Comparison of ENCODE assay signal across 21 cellular contexts in genomic region chr6:12064538-12064937, GRCh38. TPM values are rescaled to one million over a fixed set of nuclear protein-coding genes. Genes with fewer than 3 reads are reported as not detected.
DNase-seq lines count a peak whose midpoint lies in the region; ATAC-seq and TF ChIP-seq lines count a peak whose summit lies in the region.
"Had no signal": no experiment of that assay in that cellular context is flagged by ENCODE, and none has a peak within 500 bp of the region (broad histone marks: within the 10 kb centered on the region; RNA-seq: fewer than 3 reads in every experiment).

No MANE protein-coding gene starts in this region.

- H3K9me3 ChIP-seq in DOHH2 (ENCODE audit: control insufficient read depth, insufficient read depth, low read length) (no peaks in the 10 kb centered on the region), T-helper 17 cell (ENCODE audit: control insufficient read depth, low read length, poor library complexity, severe bottlenecking) (no peaks in the 10 kb centered on the region)
- H3K9me3 ChIP-seq: gastrocnemius medialis, tibial nerve had no signal

- H3K36me3 Mint-ChIP-seq in T-helper 17 cell (ENCODE audit: low read depth): peaks cover 8% of the 10 kb centered on the region
- no peaks in the 10 kb centered on the region for H3K36me3 Mint-ChIP-seq in glutamatergic neuron (ENCODE audit: unreplicated experiment)

- TF ChIP-seq CTCF in DOHH2 (IDR thresholded peaks at IDR 0.05; ENCODE audit: low read depth, low read length, poor library complexity, severe bottlenecking) (no peak), GM12864 (IDR thresholded peaks at IDR 0.05; ENCODE audit: low read depth, low read length, missing control alignments) (no peak), glutamatergic neuron (IDR thresholded peaks at IDR 0.05; ENCODE audit: partially characterized antibody, unreplicated experiment) (no peak)

- peak overlapping the region; percentile 59; the same call in 1 of the 2 replicates for H3K4me2 ChIP-seq in DOHH2 (ENCODE audit: low read length)

- H3K9me3 Mint-ChIP-seq in glutamatergic neuron (ENCODE audit: unreplicated experiment): peaks cover 6% of the 10 kb centered on the region

- ATAC-seq in T-helper 17 cell: no peak
- ATAC-seq in GM18870 (IDR thresholded peaks at IDR 0.05; ENCODE audit: unreplicated experiment): no peak
- no peak for ATAC-seq in HG02840 (IDR thresholded peaks at IDR 0.05; ENCODE audit: low FRiP score, unreplicated experiment)
- ATAC-seq: esophagus mucosa, gastrocnemius medialis, Panc1 had no signal

- no peak overlapping the region for H3K27ac ChIP-seq in DOHH2 (ENCODE audit: low read depth, low read length)
- H3K27ac ChIP-seq: gastrocnemius medialis, tibial nerve had no signal

- no peaks in the 10 kb centered on the region for H3K36me3 ChIP-seq in DOHH2 (ENCODE audit: control insufficient read depth, low read length)
- H3K36me3 ChIP-seq: gastrocnemius medialis, tibial nerve had no signal

- no peaks in the 10 kb centered on the region for H4K20me1 ChIP-seq in DOHH2 (ENCODE audit: control insufficient read depth, insufficient read depth, low read depth, low read length)

- no peaks in the 10 kb centered on the region for H3K9me2 ChIP-seq in DOHH2 (replicated peaks; ENCODE audit: control insufficient read depth, low read length)

- H3K4me3 ChIP-seq in DOHH2 (ENCODE audit: low read length): no peak overlapping the region
- H3K4me3 ChIP-seq in GM12864 (ENCODE audit: low read depth, low read length): peak overlapping the region; percentile 41; the same call in 1 of the 2 replicates
- H3K4me3 ChIP-seq: gastrocnemius medialis, lung, skin epidermis, tibial nerve had no signal

- H3K4me1 Mint-ChIP-seq in T-helper 17 cell (peaks cover 40% of the 10 kb centered on the region), glutamatergic neuron (ENCODE audit: low read depth, unreplicated experiment) (peaks cover 49% of the 10 kb centered on the region)

- H3F3A ChIP-seq in DOHH2 (ENCODE audit: control insufficient read depth, insufficient read depth): no peaks in the 10 kb centered on the region

- H3K79me2 ChIP-seq in DOHH2 (ENCODE audit: control insufficient read depth, low read length): peaks cover 74% of the 10 kb centered on the region

- H3K27me3 Mint-ChIP-seq in T-helper 17 cell: no peaks in the 10 kb centered on the region
- H3K27me3 Mint-ChIP-seq in glutamatergic neuron (ENCODE audit: unreplicated experiment): peaks cover 12% of the 10 kb centered on the region
- H3K27me3 Mint-ChIP-seq: CD4-positive, alpha-beta memory T cell had no signal

- peaks cover 52% of the 10 kb centered on the region for H3K4me1 ChIP-seq in DOHH2 (ENCODE audit: control insufficient read depth, low read length)

- no peaks in the 10 kb centered on the region for H3K27me3 ChIP-seq in DOHH2 (ENCODE audit: control insufficient read depth, low read length)
- H3K27me3 ChIP-seq: gastrocnemius medialis, tibial nerve had no signal

- DNase-seq in GM12864 (ENCODE audit: low read depth) (no peak), T-helper 17 cell (no peak), glutamatergic neuron (no peak), NCI-H2196 treated with DMSO at 0.1 percent for 48 hours (lab: John Stamatoyannopoulos, UW; ENCODE audit: unreplicated experiment) (no peak)
- DNase-seq: CD4-positive, alpha-beta memory T cell; DMS 273 treated with DMSO at 0.1 percent for 48 hours; effector memory CD4-positive, alpha-beta T cell; gastrocnemius medialis; NCI-H1105; NCI-H2081; nucleus accumbens; SIG-M5; stimulated activated naive CD4-positive, alpha-beta T cell treated with Interleukin-2 at 50 U/mL for 16 hours had no signal

- peak overlapping the region; percentile 24 for H3K27ac Mint-ChIP-seq in T-helper 17 cell
- peak overlapping the region; percentile 72 for H3K27ac Mint-ChIP-seq in glutamatergic neuron (ENCODE audit: unreplicated experiment)

- H3K4me3 Mint-ChIP-seq in T-helper 17 cell (no peak overlapping the region), glutamatergic neuron (ENCODE audit: unreplicated experiment) (peak overlapping the region; percentile 49)

RNA-seq across cellular contexts. Expression of gene HIVEP1, which starts 52.4 kb away (rescaled TPM):
- 10 to 100 TPM; 63.4 to 70.0 TPM for total RNA-seq in T-helper 17 cell
- total RNA-seq in glutamatergic neuron (ENCODE audit: unreplicated experiment): 37.1 TPM
